In genomic region chr20:37693629-37694626, GRCh38 we compare ENCODE assay signal across 1 cellular context.
TF ChIP-seq lines count a peak whose summit lies in the region.

Gene CTNNBL1 (plus strand): TSS chr20:37694030. CDS start chr20:37694123, 93 bp downstream.

TF ChIP-seq in WTC11, 78 proteins besides CTCF, POLR2A, EP300 and RAD21 (continued from another document):
- TF ChIP-seq ARID4B (CRISPR knock-in tag; IDR thresholded peaks at IDR 0.05; ENCODE audit: borderline replicate concordance) (peak; percentile 25; the same call in 1 of the 2 replicates), HMGA2 (CRISPR knock-in tag; IDR thresholded peaks at IDR 0.05) (no peak), FOXP4 (CRISPR knock-in tag; IDR thresholded peaks at IDR 0.05) (0 out of 2 replicates have a peak, but pooled peaks have one; percentile 16), ZNF232 (CRISPR knock-in tag; IDR thresholded peaks at IDR 0.05) (0 out of 2 replicates have a peak, but pooled peaks have one; percentile 20), E2F5 (CRISPR knock-in tag; IDR thresholded peaks at IDR 0.05) (peak; percentile 70; the same call in 1 of the 2 replicates), ATF2 (CRISPR knock-in tag; IDR thresholded peaks at IDR 0.05; ENCODE audit: borderline replicate concordance, low read depth) (no peak), EMX1 (CRISPR knock-in tag; IDR thresholded peaks at IDR 0.05) (no peak)
TF ChIP-seq in WTC11: peak in this region for 12.
